ENCODE assay signal across 12 cellular contexts in genomic region chr18:35513181-35513932, GRCh38. TPM values are rescaled to one million over a fixed set of nuclear protein-coding genes. Genes with fewer than 3 reads are reported as not detected.
A peak's percentile ranks its signal among the peaks of the same experiment; 100 is the strongest.
DNase-seq lines count a peak whose midpoint lies in the region; ATAC-seq, FAIRE-seq and TF ChIP-seq lines count a peak whose summit lies in the region.
"Had no signal": no experiment of that assay in that cellular context is flagged by ENCODE, and none has a peak within 500 bp of the region (broad histone marks: within the 10 kb centered on the region; RNA-seq: fewer than 3 reads in every experiment).

No MANE protein-coding gene starts in this region.

- no peaks in the 10 kb centered on the region for H3K36me3 Mint-ChIP-seq in activated naive CD8-positive, alpha-beta T cell treated with anti-CD3 and anti-CD28 coated beads for 36 hours
- H3K36me3 Mint-ChIP-seq: CD8-positive, alpha-beta T cell had no signal

- no peak overlapping the region for H3K4me3 ChIP-seq in AG10803 (ENCODE audit: low read length)
- no peak overlapping the region for H3K4me3 ChIP-seq in foreskin fibroblast (ENCODE audit: low read depth in 1 of 2, low read length in 2 of 2)
- no peak overlapping the region for H3K4me3 ChIP-seq in osteoblast (ENCODE audit: insufficient read depth, low read length)

- H3K9me3 Mint-ChIP-seq in activated naive CD8-positive, alpha-beta T cell treated with anti-CD3 and anti-CD28 coated beads for 36 hours, result no peaks in the 10 kb centered on the region
- H3K9me3 Mint-ChIP-seq: CD8-positive, alpha-beta T cell had no signal

- no peaks in the 10 kb centered on the region for H3K27me3 Mint-ChIP-seq in activated naive CD8-positive, alpha-beta T cell treated with anti-CD3 and anti-CD28 coated beads for 36 hours

- no peak overlapping the region for H3K27ac Mint-ChIP-seq in activated naive CD8-positive, alpha-beta T cell treated with anti-CD3 and anti-CD28 coated beads for 36 hours
- H3K27ac Mint-ChIP-seq: CD8-positive, alpha-beta T cell had no signal

- H3K4me2 ChIP-seq in osteoblast (ENCODE audit: insufficient read depth, low read length), result no peak overlapping the region

- ATAC-seq in HG02870 (IDR thresholded peaks at IDR 0.05; ENCODE audit: unreplicated experiment) (no peak), HG03175 (IDR thresholded peaks at IDR 0.05; ENCODE audit: unreplicated experiment) (no peak), HG02938 (IDR thresholded peaks at IDR 0.05; ENCODE audit: unreplicated experiment) (no peak)
- ATAC-seq: CD8-positive, alpha-beta T cell had no signal

- peak; percentile 77 for FAIRE-seq in RCC 7860 (lab: Jason Lieb, UNC)

- TF ChIP-seq CTCF in AG10803 (conservative IDR thresholded peaks at IDR 0.05; ENCODE audit: low read length), result no peak
- no peak for TF ChIP-seq CTCF in foreskin fibroblast (IDR thresholded peaks at IDR 0.05; ENCODE audit: low read depth, low read length)
- no peak for TF ChIP-seq CTCF in osteoblast (IDR thresholded peaks at IDR 0.05; ENCODE audit: extremely low read depth, low read depth, low read length)

- H2AFZ ChIP-seq in osteoblast (ENCODE audit: low read length), result peak overlapping the region; percentile 66

- peak; percentile 75 for DNase-seq in AG10803 (ENCODE audit: low read depth)
- DNase-seq in RCC 7860 (ENCODE audit: low spot score), result peak; percentile 87
- peak; percentile 47 to 72 for DNase-seq in foreskin fibroblast
- DNase-seq in osteoblast (ENCODE audit: insufficient read length, low spot score, missing footprints), result peak; percentile 75
- DNase-seq in activated naive CD8-positive, alpha-beta T cell treated with anti-CD3 and anti-CD28 coated beads for 36 hours, result no peak
- DNase-seq: caudate nucleus; CD8-positive, alpha-beta T cell; midbrain; NCI-H510A treated with DMSO at 0.1 percent for 48 hours had no signal

- no peaks in the 10 kb centered on the region for H3K36me3 ChIP-seq in osteoblast (ENCODE audit: insufficient read depth, low read length)

- H3K27me3 ChIP-seq in osteoblast (ENCODE audit: insufficient read depth, low read length), result no peaks in the 10 kb centered on the region

- no peak overlapping the region for H3K4me3 Mint-ChIP-seq in activated naive CD8-positive, alpha-beta T cell treated with anti-CD3 and anti-CD28 coated beads for 36 hours
- H3K4me3 Mint-ChIP-seq: CD8-positive, alpha-beta T cell had no signal

- no peaks in the 10 kb centered on the region for H3K79me2 ChIP-seq in osteoblast (ENCODE audit: insufficient read depth, low read length)

- peaks cover 31% of the 10 kb centered on the region for H3K4me1 ChIP-seq in osteoblast (ENCODE audit: insufficient read depth, low read length)

- peak overlapping the region; percentile 68 for H3K27ac ChIP-seq in osteoblast (ENCODE audit: low read depth, low read length)

- no peaks in the 10 kb centered on the region for H3K9me3 ChIP-seq in osteoblast (ENCODE audit: low read depth, low read length)

- peaks cover 5% of the 10 kb centered on the region for H3K4me1 Mint-ChIP-seq in activated naive CD8-positive, alpha-beta T cell treated with anti-CD3 and anti-CD28 coated beads for 36 hours

- no peaks in the 10 kb centered on the region for H4K20me1 ChIP-seq in osteoblast (ENCODE audit: insufficient read depth, low read length)

RNA-seq across cellular contexts. Expression of gene INO80C, which starts 15.6 kb away (rescaled TPM):
- 9.0 and 14.4 TPM in 2 replicates for total RNA-seq in osteoblast
- total RNA-seq in activated naive CD8-positive, alpha-beta T cell treated with anti-CD3 and anti-CD28 coated beads for 36 hours, result 10 to 100 TPM; 38.4 to 39.4 TPM
